22 cellular contexts compared by ENCODE assay signal in genomic region chr10:123897146-123897545, GRCh38. TPM values are rescaled to one million over a fixed set of nuclear protein-coding genes. Genes with fewer than 3 reads are reported as not detected.
DNase-seq lines count a peak whose midpoint lies in the region; ATAC-seq and TF ChIP-seq lines count a peak whose summit lies in the region.
"Had no signal": no experiment of that assay in that cellular context is flagged by ENCODE, and none has a peak within 500 bp of the region (broad histone marks: within the 10 kb centered on the region; RNA-seq: fewer than 3 reads in every experiment).

No MANE protein-coding gene starts in this region.

- H3K4me2 ChIP-seq in OCI-LY1 (ENCODE audit: low read length) = no peak overlapping the region

- H4K20me1 ChIP-seq in OCI-LY1 (ENCODE audit: insufficient read depth, low read length) = no peaks in the 10 kb centered on the region

- H3K79me2 ChIP-seq in OCI-LY1 (ENCODE audit: insufficient read depth, low read length) = no peaks in the 10 kb centered on the region

- H3K9ac ChIP-seq in OCI-LY1 (ENCODE audit: low read length) = no peak overlapping the region

- no peak for TF ChIP-seq POLR2A in suprapubic skin (IDR thresholded peaks at IDR 0.05)

- H3K9me3 ChIP-seq in left ventricle myocardium inferior (replicated peaks) (peaks cover 14% of the 10 kb centered on the region), heart right ventricle (peaks cover 0 to 18% (median 5%) of the 10 kb centered on the region in 11 donors), OCI-LY1 (ENCODE audit: low read length) (peaks cover 2% of the 10 kb centered on the region; the same call in 1 of the 2 replicates), suprapubic skin (no peaks in the 10 kb centered on the region)

- H3K4me1 ChIP-seq in left ventricle myocardium inferior (no peaks in the 10 kb centered on the region), heart right ventricle (no peaks in the 10 kb centered on the region), OCI-LY1 (ENCODE audit: insufficient read depth, low read length, severe bottlenecking) (no peaks in the 10 kb centered on the region), suprapubic skin (no peaks in the 10 kb centered on the region)
- H3K4me1 ChIP-seq: lower lobe of right lung had no signal

- H3K4me3 Mint-ChIP-seq in activated CD8-positive, alpha-beta memory T cell treated with anti-CD3 and anti-CD28 coated beads, Interleukin-2, amount 10 ng/mL, durations not matched to agents 7 days and 5 days = no peak overlapping the region
- H3K4me3 Mint-ChIP-seq: activated CD8-positive, alpha-beta T cell treated with anti-CD3 and anti-CD28 coated beads, Interleukin-2, amount 10 ng/mL, durations not matched to agents 7 days and 5 days; nephron; stimulated activated effector memory CD8-positive, alpha-beta T cell treated with anti-CD3 and anti-CD28 coated beads, Interleukin-12 subunit alpha, Interleukin-12 subunit beta, amount 100 ng/mL, for 72 hours had no signal

- CTCF ChIA-PET in activated CD8-positive, alpha-beta memory T cell treated with anti-CD3 and anti-CD28 coated beads, Interleukin-2, amount 10 ng/mL, durations not matched to agents 7 days and 5 days (lab: Charles Lee) = no interaction called here

- H3K9me2 ChIP-seq in OCI-LY1 (ENCODE audit: low read depth, low read length) = no peaks in the 10 kb centered on the region

- DNase-seq in left ventricle myocardium inferior = no peak
- no peak for DNase-seq in heart right ventricle
- no peak for DNase-seq in foreskin fibroblast
- DNase-seq in activated CD8-positive, alpha-beta memory T cell treated with anti-CD3 and anti-CD28 coated beads, Interleukin-2, amount 10 ng/mL, durations not matched to agents 7 days and 5 days = no peak
- DNase-seq in G401 (ENCODE audit: low spot score) = no peak
- DNase-seq in NCI-H526 (lab: John Stamatoyannopoulos, UW) = no peak
- DNase-seq in suprapubic skin (ENCODE audit: low spot score in 2 of 2) = no peak
- DNase-seq: ACHN; activated CD8-positive, alpha-beta T cell treated with anti-CD3 and anti-CD28 coated beads, Interleukin-2, amount 10 ng/mL, durations not matched to agents 7 days and 5 days; activated effector memory CD4-positive, alpha-beta T cell treated with anti-CD3 and anti-CD28 coated beads, Interleukin-2, amount 50 U/mL, for 16 hours; Calu3; esophagus squamous epithelium; lower lobe of right lung; NCI-H2227 treated with DMSO at 0.1 percent for 48 hours; right cardiac atrium; stimulated activated CD4-positive, alpha-beta T cell treated with anti-CD3 and anti-CD28 coated beads, Interleukin-4, amount 100 ng/mL, for 4 hours had no signal

- WGBS in heart right ventricle, 2 donors = 78 to 80% methylated on average over 4 of the region's 4 CpGs
- WGBS in suprapubic skin = 90% methylated on average over 4 of the region's 4 CpGs

- H3K27me3 ChIP-seq in left ventricle myocardium inferior (ENCODE audit: low read depth) (peaks cover 70% of the 10 kb centered on the region), heart right ventricle (peaks cover 0 to 22% (median 8%) of the 10 kb centered on the region in 7 donors), OCI-LY1 (ENCODE audit: insufficient read depth, low read length) (no peaks in the 10 kb centered on the region; the same call in 1 of the 2 replicates), suprapubic skin (peaks cover 5% of the 10 kb centered on the region)
- H3K27me3 ChIP-seq: ascending aorta had no signal

- no peaks in the 10 kb centered on the region for H3K9me3 Mint-ChIP-seq in activated CD8-positive, alpha-beta memory T cell treated with anti-CD3 and anti-CD28 coated beads, Interleukin-2, amount 10 ng/mL, durations not matched to agents 7 days and 5 days (ENCODE audit: low read depth)

- no peak overlapping the region for H2AFZ ChIP-seq in OCI-LY1 (ENCODE audit: low read length)

- H3K27ac ChIP-seq in left ventricle myocardium inferior (replicated peaks) (no peak overlapping the region), heart right ventricle (no peak overlapping the region), OCI-LY1 (ENCODE audit: low read depth, low read length, poor library complexity, severe bottlenecking) (no peak overlapping the region), suprapubic skin (no peak overlapping the region)
- H3K27ac ChIP-seq: ascending aorta, coronary artery, lower lobe of right lung, SK-N-MC had no signal

- TF ChIP-seq CTCF in left ventricle myocardium inferior (IDR thresholded peaks at IDR 0.05; ENCODE audit: borderline replicate concordance) (peak; percentile 10), heart right ventricle (IDR thresholded peaks at IDR 0.05) (peak in 3 of 9 donors; percentile 14 to 21 (median 18)), OCI-LY1 (IDR thresholded peaks at IDR 0.05; ENCODE audit: low read length) (peak; percentile 52), foreskin fibroblast (IDR thresholded peaks at IDR 0.05; ENCODE audit: low read depth, low read length) (peak; percentile 7), suprapubic skin (IDR thresholded peaks at IDR 0.05) (no peak)

- in situ Hi-C loops in G401 (cut with HindIII; ENCODE audit: low sequenced_read_pairs) = no loop called here

- H3K36me3 ChIP-seq in left ventricle myocardium inferior (no peaks in the 10 kb centered on the region), heart right ventricle (no peaks in the 10 kb centered on the region), OCI-LY1 (ENCODE audit: insufficient read depth, low read length) (no peaks in the 10 kb centered on the region), suprapubic skin (no peaks in the 10 kb centered on the region)
- H3K36me3 ChIP-seq: ascending aorta, esophagus squamous epithelium, lower lobe of right lung had no signal

- H3K27ac Mint-ChIP-seq in activated CD8-positive, alpha-beta memory T cell treated with anti-CD3 and anti-CD28 coated beads, Interleukin-2, amount 10 ng/mL, durations not matched to agents 7 days and 5 days = no peak overlapping the region
- H3K27ac Mint-ChIP-seq: activated CD8-positive, alpha-beta T cell treated with anti-CD3 and anti-CD28 coated beads, Interleukin-2, amount 10 ng/mL, durations not matched to agents 7 days and 5 days; nephron; stimulated activated effector memory CD8-positive, alpha-beta T cell treated with anti-CD3 and anti-CD28 coated beads, Interleukin-12 subunit alpha, Interleukin-12 subunit beta, amount 100 ng/mL, for 72 hours had no signal

- no peak for TF ChIP-seq EP300 in suprapubic skin (IDR thresholded peaks at IDR 0.05)

- peaks cover 7% of the 10 kb centered on the region for H3K27me3 Mint-ChIP-seq in activated CD8-positive, alpha-beta memory T cell treated with anti-CD3 and anti-CD28 coated beads, Interleukin-2, amount 10 ng/mL, durations not matched to agents 7 days and 5 days

- ATAC-seq in heart right ventricle = no peak
- ATAC-seq in activated CD8-positive, alpha-beta memory T cell treated with anti-CD3 and anti-CD28 coated beads, Interleukin-2, amount 10 ng/mL, durations not matched to agents 7 days and 5 days = no peak
- ATAC-seq: activated CD8-positive, alpha-beta T cell treated with anti-CD3 and anti-CD28 coated beads, Interleukin-2, amount 10 ng/mL, durations not matched to agents 7 days and 5 days; lower lobe of right lung; right cardiac atrium; stimulated activated effector memory CD8-positive, alpha-beta T cell treated with anti-CD3 and anti-CD28 coated beads, Interleukin-12 subunit alpha, Interleukin-12 subunit beta, amount 100 ng/mL, for 72 hours had no signal

- no peaks in the 10 kb centered on the region for H3K36me3 Mint-ChIP-seq in activated CD8-positive, alpha-beta memory T cell treated with anti-CD3 and anti-CD28 coated beads, Interleukin-2, amount 10 ng/mL, durations not matched to agents 7 days and 5 days
- H3K36me3 Mint-ChIP-seq: stimulated activated effector memory CD8-positive, alpha-beta T cell treated with anti-CD3 and anti-CD28 coated beads, Interleukin-12 subunit alpha, Interleukin-12 subunit beta, amount 100 ng/mL, for 72 hours had no signal

- no peaks in the 10 kb centered on the region for H3F3A ChIP-seq in OCI-LY1 (ENCODE audit: insufficient read depth, low read length)

- intact Hi-C loops in left ventricle myocardium inferior (cut with micrococcal nuclease) (no loop called here), heart right ventricle (cut with DNase I) (no loop called here)

- H3K4me3 ChIP-seq in left ventricle myocardium inferior (no peak overlapping the region), heart right ventricle (no peak overlapping the region), OCI-LY1 (ENCODE audit: low read depth, low read length, poor library complexity, severe bottlenecking) (no peak overlapping the region), foreskin fibroblast (ENCODE audit: low read depth in 1 of 2, low read length in 2 of 2) (no peak overlapping the region), suprapubic skin (no peak overlapping the region)
- H3K4me3 ChIP-seq: ascending aorta, coronary artery, esophagus squamous epithelium, lower lobe of right lung, SK-N-MC had no signal

- no peaks in the 10 kb centered on the region for H3K4me1 Mint-ChIP-seq in activated CD8-positive, alpha-beta memory T cell treated with anti-CD3 and anti-CD28 coated beads, Interleukin-2, amount 10 ng/mL, durations not matched to agents 7 days and 5 days
- H3K4me1 Mint-ChIP-seq: nephron; stimulated activated effector memory CD8-positive, alpha-beta T cell treated with anti-CD3 and anti-CD28 coated beads, Interleukin-12 subunit alpha, Interleukin-12 subunit beta, amount 100 ng/mL, for 72 hours had no signal

RNA-seq across cellular contexts. Expression of gene CPXM2, which starts 5.5 kb away (rescaled TPM):
- 4.5 TPM for total RNA-seq in left ventricle myocardium inferior
- total RNA-seq in heart right ventricle = 1 to 10 TPM; 3.0 to 9.8 (median 4.4) TPM
- 1 to 10 TPM; 2.0 to 2.7 TPM for polyA plus RNA-seq in heart right ventricle
- not detected for total RNA-seq in activated CD8-positive, alpha-beta memory T cell treated with anti-CD3 and anti-CD28 coated beads, Interleukin-2, amount 10 ng/mL, durations not matched to agents 7 days and 5 days
- total RNA-seq in G401 (2014; rRNA removed; shearing (Covaris generic)) = not detected in 2 replicates
- 1 to 10 TPM; 2.9 to 6.1 (median 3.7) TPM for total RNA-seq in suprapubic skin
- total RNA-seq: activated CD8-positive, alpha-beta T cell treated with anti-CD3 and anti-CD28 coated beads, Interleukin-2, amount 10 ng/mL, durations not matched to agents 7 days and 5 days; Calu3 had no signal

Comparison
In these comparisons a context has a peak if more than half of its experiments do, and no peak if none do; other contexts are left out.
1. CTCF ChIP-seq: peak in left ventricle myocardium inferior (single experiment), OCI-LY1 (single experiment) and foreskin fibroblast (single experiment); none in suprapubic skin (0 of 2).